Comparison of ENCODE assay signal across 8 cellular contexts in the genomic region with DNA sequence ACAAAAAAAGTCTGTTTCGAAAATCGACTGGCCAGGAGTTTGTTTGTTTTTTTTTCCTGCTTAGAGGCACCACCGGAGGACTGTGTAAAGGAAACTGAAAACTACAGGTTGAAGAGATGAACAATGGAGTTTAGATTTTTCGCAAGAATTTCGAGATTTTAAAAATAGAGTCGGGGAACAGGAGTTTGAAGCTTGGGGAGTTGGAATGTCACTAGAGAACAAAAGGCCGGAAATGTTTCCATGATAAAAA. TPM values are rescaled to one million over a fixed set of nuclear protein-coding genes. Genes with fewer than 3 reads are reported as not detected.
DNase-seq lines count a peak whose midpoint lies in the region; ATAC-seq, FAIRE-seq and TF ChIP-seq lines count a peak whose summit lies in the region.

No MANE protein-coding gene starts in this region.

- peak overlapping the region; percentile 86 for H3K4me2 ChIP-seq in astrocyte (ENCODE audit: low read length)

- H3K9me3 ChIP-seq in cardiac muscle cell (ENCODE audit: low read depth) (no peaks in the 10 kb centered on the region), astrocyte (ENCODE audit: insufficient read depth, low read depth, low read length) (no peaks in the 10 kb centered on the region), lower lobe of right lung (no peaks in the 10 kb centered on the region), upper lobe of right lung (no peaks in the 10 kb centered on the region)

- ATAC-seq in lower lobe of right lung (no peak), upper lobe of right lung (no peak), HG03097 (IDR thresholded peaks at IDR 0.05; ENCODE audit: low FRiP score, unreplicated experiment) (no peak)

- H3K36me3 ChIP-seq in cardiac muscle cell (peaks cover 4% of the 10 kb centered on the region), astrocyte (ENCODE audit: insufficient read depth, low read length) (no peaks in the 10 kb centered on the region), lower lobe of right lung (no peaks in the 10 kb centered on the region), upper lobe of right lung (no peaks in the 10 kb centered on the region)

- no peaks in the 10 kb centered on the region for H3K9me3 Mint-ChIP-seq in astrocyte (ENCODE audit: unreplicated experiment)

- H3K27me3 ChIP-seq in cardiac muscle cell (no peaks in the 10 kb centered on the region), astrocyte (ENCODE audit: insufficient read depth, low read length) (no peaks in the 10 kb centered on the region), lower lobe of right lung (ENCODE audit: low read depth) (no peaks in the 10 kb centered on the region), upper lobe of right lung (no peaks in the 10 kb centered on the region)

- peak overlapping the region; percentile 99 for H3K27ac ChIP-seq in cardiac muscle cell
- peak overlapping the region; percentile 96 for H3K27ac ChIP-seq in astrocyte (ENCODE audit: low read depth, low read length)
- peak overlapping the region; percentile 98 for H3K27ac ChIP-seq in lower lobe of right lung
- peak overlapping the region; percentile 95 for H3K27ac ChIP-seq in upper lobe of right lung

- peak overlapping the region; percentile 97 for H3K4me3 ChIP-seq in cardiac muscle cell
- peak overlapping the region; percentile 98 for H3K4me3 ChIP-seq in astrocyte (ENCODE audit: insufficient read depth, low read depth, low read length)
- H3K4me3 ChIP-seq in lower lobe of right lung, result peak overlapping the region; percentile 70
- H3K4me3 ChIP-seq in upper lobe of right lung, result peak overlapping the region; percentile 83

- intact Hi-C loops in cardiac septum (cut with DNase I) (loop anchor here (1.0 to 5.0 kb wide), 6 partner anchors 233 to 690 kb away; no protein-coding TSS in a partner anchor), lower lobe of right lung (cut with DNase I) (no loop called here), upper lobe of right lung (cut with DNase I) (no loop called here)

- H4K20me1 ChIP-seq in astrocyte (ENCODE audit: insufficient read depth, low read length), result peaks cover 41% of the 10 kb centered on the region

- H3K4me1 ChIP-seq in cardiac muscle cell (ENCODE audit: low read depth) (peaks cover 19% of the 10 kb centered on the region), astrocyte (ENCODE audit: insufficient read depth, low read length) (peaks cover 22% of the 10 kb centered on the region), lower lobe of right lung (peaks cover 53% of the 10 kb centered on the region), upper lobe of right lung (peaks cover 40% of the 10 kb centered on the region)

- FAIRE-seq in astrocyte (lab: Jason Lieb, UNC), result no peak

- H3K27ac Mint-ChIP-seq in astrocyte (ENCODE audit: unreplicated experiment), result peak overlapping the region; percentile 98

- TF ChIP-seq CTCF in cardiac muscle cell (IDR thresholded peaks at IDR 0.05; ENCODE audit: low read depth, low read length) (no peak), astrocyte (IDR thresholded peaks at IDR 0.05; ENCODE audit: insufficient read depth, low read depth, low read length) (no peak), lower lobe of right lung (IDR thresholded peaks at IDR 0.05) (no peak), upper lobe of right lung (IDR thresholded peaks at IDR 0.05) (no peak)

- no peak overlapping the region for H2AFZ ChIP-seq in astrocyte (ENCODE audit: low read depth, low read length)

- peak overlapping the region; percentile 98 for H3K4me3 Mint-ChIP-seq in astrocyte (ENCODE audit: unreplicated experiment)

- no peaks in the 10 kb centered on the region for H3K27me3 Mint-ChIP-seq in astrocyte (ENCODE audit: low read depth, unreplicated experiment)

- peak overlapping the region; percentile 99 for H3K9ac ChIP-seq in astrocyte (ENCODE audit: low read length)

- DNase-seq in cardiac muscle cell (ENCODE audit: low read depth in 1 of 2, low spot score in 1 of 2) (no peak), cardiac septum (ENCODE audit: low spot score) (no peak), astrocyte (ENCODE audit: low read depth) (no peak), lower lobe of right lung (no peak), upper lobe of right lung (no peak), NCI-H1930 (lab: John Stamatoyannopoulos, UW) (no peak)
- DNase-seq in effector CD4-positive, alpha-beta T cell, result no peak

- H3K4me1 Mint-ChIP-seq in astrocyte (ENCODE audit: low read depth, unreplicated experiment), result peaks cover 28% of the 10 kb centered on the region

- no peaks in the 10 kb centered on the region for H3K36me3 Mint-ChIP-seq in astrocyte (ENCODE audit: low read depth, unreplicated experiment)

- H3K79me2 ChIP-seq in astrocyte (ENCODE audit: insufficient read depth, low read length), result peaks cover 70% of the 10 kb centered on the region

RNA-seq across cellular contexts. Expression of a gene that starts 1.8 kb away (rescaled TPM):
- total RNA-seq in cardiac muscle cell (217 and 503 TPM in 2 replicates), cardiac septum (460 TPM), astrocyte (202 and 204 TPM in 2 replicates), lower lobe of right lung (247 TPM), upper lobe of right lung (234 TPM)
- 148 and 289 TPM in 2 replicates for polyA plus RNA-seq in cardiac muscle cell
